ENCODE assay signal across 19 cellular contexts in genomic region chr21:36552458-36552800, GRCh38.
"Had no signal": no experiment of that assay in that cellular context is flagged by ENCODE, and none has a peak within 500 bp of the region (broad histone marks: within the 10 kb centered on the region; RNA-seq: fewer than 3 reads in every experiment).

No MANE protein-coding gene starts in this region.

- H3K27ac ChIP-seq: esophagus squamous epithelium, gastrocnemius medialis, heart right ventricle, ovary, right atrium auricular region, sigmoid colon, skin epidermis, suprapubic skin, thyroid gland, upper lobe of left lung had no signal

- H3K9me3 ChIP-seq: esophagus squamous epithelium, gastrocnemius medialis, ovary, right atrium auricular region, sigmoid colon, suprapubic skin, thyroid gland, upper lobe of left lung, vagina had no signal

- H3K4me1 ChIP-seq: esophagus squamous epithelium, gastrocnemius medialis, sigmoid colon, thyroid gland, upper lobe of left lung had no signal

- H3K27me3 ChIP-seq: ovary, right atrium auricular region, thyroid gland, upper lobe of left lung, vagina had no signal

- ATAC-seq: effector memory CD8-positive, alpha-beta T cell; gastrocnemius medialis; heart right ventricle; left lobe of liver; naive thymus-derived CD8-positive, alpha-beta T cell had no signal

- H3K36me3 ChIP-seq: esophagus squamous epithelium, gastrocnemius medialis, heart right ventricle, ovary, right atrium auricular region, sigmoid colon, suprapubic skin, thyroid gland, upper lobe of left lung, vagina had no signal

- DNase-seq: effector memory CD8-positive, alpha-beta T cell; esophagus squamous epithelium; gastrocnemius medialis; heart right ventricle; hypothalamus; kidney glomerular epithelial cell; mammary epithelial cell; naive thymus-derived CD8-positive, alpha-beta T cell; ovary; sigmoid colon; stimulated activated CD4-positive, alpha-beta T cell treated with anti-CD3 and anti-CD28 coated beads, Interleukin-12 subunit alpha, Interleukin-12 subunit beta, amount 100 ng/mL, for 4 hours; stimulated activated naive CD4-positive, alpha-beta T cell; thyroid gland; upper lobe of left lung had no signal

- H3K4me3 ChIP-seq: esophagus squamous epithelium, gastrocnemius medialis, heart right ventricle, ovary, right atrium auricular region, sigmoid colon, skin epidermis, suprapubic skin, thyroid gland, upper lobe of left lung, vagina had no signal
